ENCODE assay signal across 9 cellular contexts in genomic region chr18:69897397-69898108, GRCh38. TPM values are rescaled to one million over a fixed set of nuclear protein-coding genes. Genes with fewer than 3 reads are reported as not detected.
DNase-seq lines count a peak whose midpoint lies in the region; ATAC-seq and TF ChIP-seq lines count a peak whose summit lies in the region.
"Had no signal": no experiment of that assay in that cellular context is flagged by ENCODE, and none has a peak within 500 bp of the region (broad histone marks: within the 10 kb centered on the region; RNA-seq: fewer than 3 reads in every experiment).

No MANE protein-coding gene starts in this region.

- CTCF ChIA-PET in SK-N-SH (lab: Yijun Ruan, JAX), result no interaction called here

- no peaks in the 10 kb centered on the region for H3K4me1 ChIP-seq in SK-N-SH (ENCODE audit: control insufficient read depth in 1 of 2, insufficient read depth in 2 of 2, low read depth in 1 of 2, low read length in 1 of 2)
- H3K4me1 ChIP-seq in colonic mucosa, result no peaks in the 10 kb centered on the region

- H3K27me3 ChIP-seq in SK-N-SH (ENCODE audit: insufficient read depth), result no peaks in the 10 kb centered on the region
- H3K27me3 ChIP-seq in colonic mucosa, result no peaks in the 10 kb centered on the region

- H3K36me3 ChIP-seq in SK-N-SH (replicated peaks in 1 of 2; ENCODE audit: control insufficient read depth in 1 of 2, insufficient read depth in 2 of 2, low read length in 1 of 2) (no peaks in the 10 kb centered on the region), colonic mucosa (no peaks in the 10 kb centered on the region)

- H3K79me2 ChIP-seq in SK-N-SH (ENCODE audit: insufficient read depth), result no peaks in the 10 kb centered on the region

- H3F3A ChIP-seq in SK-N-SH (replicated peaks; ENCODE audit: insufficient read depth), result no peaks in the 10 kb centered on the region

- 89% methylated on average over 7 of the region's 7 CpGs for WGBS in SK-N-SH (ENCODE audit: low lambda C conversion rate)

- H3K9me3 Mint-ChIP-seq in activated naive CD4-positive, alpha-beta T cell treated with anti-CD3 and anti-CD28 coated beads, Interleukin-2, amount 50 U/mL, for 72 hours, result peaks cover 6 to 10% of the 10 kb centered on the region in 2 donors

- H3K9me2 ChIP-seq in SK-N-SH, result no peaks in the 10 kb centered on the region

- ATAC-seq in HG03442 (IDR thresholded peaks at IDR 0.05; ENCODE audit: unreplicated experiment), result peak; percentile 39
- peak; percentile 72 to 73 for ATAC-seq in activated naive CD4-positive, alpha-beta T cell treated with anti-CD3 and anti-CD28 coated beads, Interleukin-2, amount 50 U/mL, for 72 hours

- peak overlapping the region; percentile 97 to 98 for H3K27ac Mint-ChIP-seq in activated naive CD4-positive, alpha-beta T cell treated with anti-CD3 and anti-CD28 coated beads, Interleukin-2, amount 50 U/mL, for 72 hours

- H3K9me3 ChIP-seq in SK-N-SH (no peaks in the 10 kb centered on the region), colonic mucosa (no peaks in the 10 kb centered on the region)

- no peak for TF ChIP-seq CTCF in GM10266 (IDR thresholded peaks at IDR 0.05; ENCODE audit: control insufficient read depth, insufficient read depth, low read depth, missing control alignments)
- TF ChIP-seq CTCF in GM20000 (IDR thresholded peaks at IDR 0.05; ENCODE audit: extremely low read depth, missing control alignments), result no peak
- no peak for TF ChIP-seq CTCF in SK-N-SH (IDR thresholded peaks at IDR 0.05)
- no peak for TF ChIP-seq CTCF in colonic mucosa (IDR thresholded peaks at IDR 0.05)

- no peak overlapping the region for H3K4me3 ChIP-seq in SK-N-SH (ENCODE audit: low read depth in 2 of 2, low read length in 1 of 2)
- no peak overlapping the region for H3K4me3 ChIP-seq in colonic mucosa

- H3K27ac ChIP-seq in SK-N-SH (ENCODE audit: low read depth in 2 of 2, low read length in 1 of 2) (no peak overlapping the region), colonic mucosa (no peak overlapping the region)

- no peak for TF ChIP-seq EP300 in SK-N-SH (IDR thresholded peaks at IDR 0.05; ENCODE audit: borderline replicate concordance in 1 of 2, low read depth in 1 of 2, low read length in 1 of 2)

- H3K4me2 ChIP-seq in SK-N-SH, result no peak overlapping the region

- no peak overlapping the region for H3K9ac ChIP-seq in SK-N-SH
- no peak overlapping the region for H3K9ac ChIP-seq in colonic mucosa (ENCODE audit: low read depth in 2 of 2, low read length in 2 of 2)

- H4K20me1 ChIP-seq in SK-N-SH (ENCODE audit: insufficient read depth), result no peaks in the 10 kb centered on the region

- H2AFZ ChIP-seq in SK-N-SH (ENCODE audit: low read depth), result no peak overlapping the region

- peaks cover 32 to 75% of the 10 kb centered on the region in 2 donors for H3K36me3 Mint-ChIP-seq in activated naive CD4-positive, alpha-beta T cell treated with anti-CD3 and anti-CD28 coated beads, Interleukin-2, amount 50 U/mL, for 72 hours

- intact Hi-C loops in colonic mucosa (cut with DNase I), result no loop called here

- DNase-seq in GM10266 (ENCODE audit: extremely low spot score) (peak; percentile 49), GM20000 (ENCODE audit: low spot score) (peak; percentile 50), SK-N-SH (no peak), colonic mucosa (no peak), superior temporal gyrus (ENCODE audit: extremely low spot score) (no peak), DMS153 (lab: John Stamatoyannopoulos, UW) (no peak)
- DNase-seq in activated naive CD4-positive, alpha-beta T cell treated with anti-CD3 and anti-CD28 coated beads, Interleukin-2, amount 50 U/mL, for 72 hours (ENCODE audit: low spot score in 2 of 2), result peak in 1 of 2 donors; percentile 43
- DNase-seq: RPMI8226 had no signal

- TF ChIP-seq RAD21 in SK-N-SH (IDR thresholded peaks at IDR 0.05; ENCODE audit: low read length), result no peak

- POLR2A ChIA-PET in SK-N-SH (lab: Yijun Ruan, JAX), result no interaction called here

TF ChIP-seq in SK-N-SH, 30 proteins besides CTCF, POLR2A, EP300 and RAD21:
- TF ChIP-seq, protein P1, sequence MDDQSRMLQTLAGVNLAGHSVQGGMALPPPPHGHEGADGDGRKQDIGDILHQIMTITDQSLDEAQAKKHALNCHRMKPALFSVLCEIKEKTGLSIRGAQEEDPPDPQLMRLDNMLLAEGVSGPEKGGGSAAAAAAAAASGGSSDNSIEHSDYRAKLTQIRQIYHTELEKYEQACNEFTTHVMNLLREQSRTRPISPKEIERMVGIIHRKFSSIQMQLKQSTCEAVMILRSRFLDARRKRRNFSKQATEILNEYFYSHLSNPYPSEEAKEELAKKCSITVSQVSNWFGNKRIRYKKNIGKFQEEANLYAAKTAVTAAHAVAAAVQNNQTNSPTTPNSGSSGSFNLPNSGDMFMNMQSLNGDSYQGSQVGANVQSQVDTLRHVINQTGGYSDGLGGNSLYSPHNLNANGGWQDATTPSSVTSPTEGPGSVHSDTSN (IDR thresholded peaks at IDR 0.05), result no peak
- TF ChIP-seq JUND (IDR thresholded peaks at IDR 0.05), result no peak
- no peak for TF ChIP-seq POLR2AphosphoS5 (IDR thresholded peaks at IDR 0.05; ENCODE audit: low read depth, low read length)
- TF ChIP-seq, protein P2, sequence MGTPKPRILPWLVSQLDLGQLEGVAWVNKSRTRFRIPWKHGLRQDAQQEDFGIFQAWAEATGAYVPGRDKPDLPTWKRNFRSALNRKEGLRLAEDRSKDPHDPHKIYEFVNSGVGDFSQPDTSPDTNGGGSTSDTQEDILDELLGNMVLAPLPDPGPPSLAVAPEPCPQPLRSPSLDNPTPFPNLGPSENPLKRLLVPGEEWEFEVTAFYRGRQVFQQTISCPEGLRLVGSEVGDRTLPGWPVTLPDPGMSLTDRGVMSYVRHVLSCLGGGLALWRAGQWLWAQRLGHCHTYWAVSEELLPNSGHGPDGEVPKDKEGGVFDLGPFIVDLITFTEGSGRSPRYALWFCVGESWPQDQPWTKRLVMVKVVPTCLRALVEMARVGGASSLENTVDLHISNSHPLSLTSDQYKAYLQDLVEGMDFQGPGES (IDR thresholded peaks at IDR 0.05; ENCODE audit: low read depth, low read length), result no peak
- no peak for TF ChIP-seq USF2 (IDR thresholded peaks at IDR 0.05; ENCODE audit: borderline replicate concordance, low read depth, low read length)
- no peak for TF ChIP-seq GATA2 (CRISPR knock-in tag; IDR thresholded peaks at IDR 0.05)
- TF ChIP-seq TAF1 (IDR thresholded peaks at IDR 0.05; ENCODE audit: borderline replicate concordance, low read depth, low read length), result no peak
- TF ChIP-seq GABPA (IDR thresholded peaks at IDR 0.05; ENCODE audit: low read depth), result no peak
- TF ChIP-seq NRF1 (IDR thresholded peaks at IDR 0.05; ENCODE audit: low read depth, low read length), result no peak
- TF ChIP-seq FOSL2 (IDR thresholded peaks at IDR 0.05; ENCODE audit: borderline replicate concordance, low read depth), result no peak
- TF ChIP-seq CHD2 (IDR thresholded peaks at IDR 0.05; ENCODE audit: low read length, partially characterized antibody), result no peak
- no peak for TF ChIP-seq MXI1 (IDR thresholded peaks at IDR 0.05; ENCODE audit: low read depth, low read length)
- no peak for TF ChIP-seq FOXJ3 (CRISPR knock-in tag; IDR thresholded peaks at IDR 0.05)
- TF ChIP-seq YY1 (IDR thresholded peaks at IDR 0.05; ENCODE audit: low read depth), result no peak
- TF ChIP-seq REST (IDR thresholded peaks at IDR 0.05; ENCODE audit: low read depth, low read length), result no peak

RNA-seq across cellular contexts. Expression of gene CD226, which starts 50.1 kb away (rescaled TPM):
- total RNA-seq in activated naive CD4-positive, alpha-beta T cell treated with anti-CD3 and anti-CD28 coated beads, Interleukin-2, amount 50 U/mL, for 72 hours, result 10 to 100 TPM; 42.4 to 86.5 TPM
- polyA plus RNA-seq in SK-N-SH (2012; rRNA removed), result 0.31 and 0.56 TPM in 2 replicates
- polyA plus RNA-seq in SK-N-SH (2012; cell fraction: cytosol; rRNA removed), result 0.37 and 0.44 TPM in 2 replicates
- 0.65 and 1.1 TPM in 2 replicates for polyA plus RNA-seq in SK-N-SH (2012; cell fraction: nucleus; rRNA removed)
- 1 to 10 TPM; 1.0 to 1.1 TPM for total RNA-seq in colonic mucosa

Comparison
In these comparisons a context has a peak if more than half of its experiments do, and no peak if none do; other contexts are left out.
1. DNase-seq: peak in GM10266 (single experiment) and GM20000 (single experiment); none in SK-N-SH (single experiment), colonic mucosa (single experiment), superior temporal gyrus (single experiment) and DMS153 (single experiment).
2. RNA of gene CD226, which starts 50.1 kb away (total RNA-seq): 42.4 to 86.5 TPM in activated naive CD4-positive, alpha-beta T cell treated with anti-CD3 and anti-CD28 coated beads, Interleukin-2, amount 50 U/mL, for 72 hours; 1.0 to 1.1 TPM in colonic mucosa; every median in the first group is over 10 times any median in the second.